In the genomic region with DNA sequence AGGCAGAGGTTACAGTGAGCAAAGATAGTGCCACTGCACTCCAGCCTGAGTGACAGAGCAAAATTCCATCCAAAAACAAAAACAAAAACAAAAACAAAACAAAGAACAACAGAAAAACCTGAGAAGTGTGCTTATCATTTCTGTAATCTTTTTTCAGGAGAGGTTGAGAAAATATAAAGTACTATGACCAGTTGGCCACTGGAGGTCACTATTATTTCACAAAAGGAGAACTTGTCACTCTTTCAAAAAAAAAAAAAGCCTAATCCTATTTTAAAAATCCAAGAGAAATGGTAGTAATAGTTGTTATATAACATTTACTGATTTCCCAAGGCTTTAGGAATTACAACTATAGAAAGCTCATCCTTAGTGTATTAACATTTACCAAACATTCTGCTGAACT, we compare ENCODE assay signal across 8 cellular contexts. TPM values are rescaled to one million over a fixed set of nuclear protein-coding genes. Genes with fewer than 3 reads are reported as not detected.
DNase-seq lines count a peak whose midpoint lies in the region; ATAC-seq and TF ChIP-seq lines count a peak whose summit lies in the region.

No MANE protein-coding gene starts in this region.

- no peaks in the 10 kb centered on the region for H3K36me3 ChIP-seq in body of pancreas (replicated peaks in 1 of 2; ENCODE audit: insufficient read depth in 1 of 2, low read depth in 2 of 2)

- H3K27ac ChIP-seq in body of pancreas = no peak overlapping the region

- no peaks in the 10 kb centered on the region for H3K4me1 ChIP-seq in body of pancreas

- no peaks in the 10 kb centered on the region for H3K9me3 ChIP-seq in body of pancreas

- H3K27me3 Mint-ChIP-seq in activated naive CD4-positive, alpha-beta T cell treated with anti-CD3 and anti-CD28 coated beads, Interleukin-2, amount 10 ng/mL, durations not matched to agents 7 days and 5 days = peaks cover 9% of the 10 kb centered on the region

- 0 out of 3 replicates have a peak, but pooled peaks have one; percentile 30 for TF ChIP-seq CTCF in GM12872 (IDR thresholded peaks at IDR 0.05; ENCODE audit: insufficient read depth, low read depth, low read length)
- peak; percentile 27 to 70 (median 64) for TF ChIP-seq CTCF in body of pancreas (IDR thresholded peaks at IDR 0.05)

- TF ChIP-seq POLR2A in body of pancreas (IDR thresholded peaks at IDR 0.05) = no peak

- no peak overlapping the region for H3K27ac Mint-ChIP-seq in activated naive CD4-positive, alpha-beta T cell treated with anti-CD3 and anti-CD28 coated beads, Interleukin-2, amount 10 ng/mL, durations not matched to agents 7 days and 5 days

- H3K4me3 ChIP-seq in body of pancreas = no peak overlapping the region

- ATAC-seq in body of pancreas (no peak), HG03342 (IDR thresholded peaks at IDR 0.05; ENCODE audit: unreplicated experiment) (no peak)

- CTCF ChIA-PET in activated naive CD4-positive, alpha-beta T cell treated with anti-CD3 and anti-CD28 coated beads, Interleukin-2, amount 10 ng/mL, durations not matched to agents 7 days and 5 days (lab: Charles Lee) = interaction anchor here (0.6 to 0.7 kb wide), 2 partner anchors 124 to 969 kb away, joined by 3 to 5 read pairs; no protein-coding TSS in a partner anchor

- intact Hi-C loops in body of pancreas (cut with DNase I) = no loop called here

- H3K4me1 Mint-ChIP-seq in activated naive CD4-positive, alpha-beta T cell treated with anti-CD3 and anti-CD28 coated beads, Interleukin-2, amount 10 ng/mL, durations not matched to agents 7 days and 5 days = no peaks in the 10 kb centered on the region

- H3K27me3 ChIP-seq in body of pancreas = no peaks in the 10 kb centered on the region

- H3K9me3 Mint-ChIP-seq in activated naive CD4-positive, alpha-beta T cell treated with anti-CD3 and anti-CD28 coated beads, Interleukin-2, amount 10 ng/mL, durations not matched to agents 7 days and 5 days = no peaks in the 10 kb centered on the region

- DNase-seq in NAMALWA (ENCODE audit: low spot score) (peak; percentile 53), body of pancreas (peak in 1 of 4 donors; percentile 10), lung microvascular endothelial cell (ENCODE audit: low read depth in 2 of 2) (peak; percentile 45 to 56), NCI-H2107 (lab: John Stamatoyannopoulos, UW) (no peak)
- DNase-seq in stimulated activated CD8-positive, alpha-beta memory T cell treated with anti-CD3 and anti-CD28 coated beads, Interleukin-4, amount 100 ng/mL, for 48 hours = no peak
- DNase-seq in activated naive CD4-positive, alpha-beta T cell treated with anti-CD3 and anti-CD28 coated beads, Interleukin-2, amount 10 ng/mL, durations not matched to agents 7 days and 5 days = no peak

- no peak overlapping the region for H3K4me3 Mint-ChIP-seq in activated naive CD4-positive, alpha-beta T cell treated with anti-CD3 and anti-CD28 coated beads, Interleukin-2, amount 10 ng/mL, durations not matched to agents 7 days and 5 days

- H3K36me3 Mint-ChIP-seq in activated naive CD4-positive, alpha-beta T cell treated with anti-CD3 and anti-CD28 coated beads, Interleukin-2, amount 10 ng/mL, durations not matched to agents 7 days and 5 days = no peaks in the 10 kb centered on the region

RNA-seq across cellular contexts. Expression of gene RNF150, which starts 24.9 kb away (rescaled TPM):
- total RNA-seq in body of pancreas (1 to 10 TPM; 2.3 to 4.6 TPM), lung microvascular endothelial cell (under 0.01 TPM in 2 replicates)

Comparison
In these comparisons a context has a peak if more than half of its experiments do, and no peak if none do; other contexts are left out.
1. DNase-seq: peak in NAMALWA (single experiment) and lung microvascular endothelial cell (2 of 2); none in stimulated activated CD8-positive, alpha-beta memory T cell treated with anti-CD3 and anti-CD28 coated beads, Interleukin-4, amount 100 ng/mL, for 48 hours (single experiment), NCI-H2107 (single experiment) and activated naive CD4-positive, alpha-beta T cell treated with anti-CD3 and anti-CD28 coated beads, Interleukin-2, amount 10 ng/mL, durations not matched to agents 7 days and 5 days (single experiment).